12 cellular contexts compared by ENCODE assay signal in genomic region chr2:203626952-203627681, GRCh38.
DNase-seq lines count a peak whose midpoint lies in the region; ATAC-seq and TF ChIP-seq lines count a peak whose summit lies in the region.
"Had no signal": no experiment of that assay in that cellular context is flagged by ENCODE, and none has a peak within 500 bp of the region (broad histone marks: within the 10 kb centered on the region; RNA-seq: fewer than 3 reads in every experiment).

No MANE protein-coding gene starts in this region.

- peaks cover 57% of the 10 kb centered on the region for H3K4me1 ChIP-seq in adipocyte (ENCODE audit: control insufficient read depth, insufficient read depth, low read length)
- H3K4me1 ChIP-seq in gastroesophageal sphincter, result peaks cover 5 to 25% (median 12%) of the 10 kb centered on the region in 3 donors

- TF ChIP-seq CTCF in AG09309 (IDR thresholded peaks at IDR 0.05; ENCODE audit: control insufficient read depth, insufficient read depth, low read depth, low read length, missing control alignments) (no peak), gastroesophageal sphincter (IDR thresholded peaks at IDR 0.05) (no peak), osteocyte (IDR thresholded peaks at IDR 0.05) (no peak)

- no peak for TF ChIP-seq POLR2A in gastroesophageal sphincter (IDR thresholded peaks at IDR 0.05)

- H3K9me3 ChIP-seq in adipocyte (ENCODE audit: control insufficient read depth, low read length) (no peaks in the 10 kb centered on the region), gastroesophageal sphincter (no peaks in the 10 kb centered on the region)
- H3K9me3 ChIP-seq: BLaER1 had no signal

- no peak for TF ChIP-seq EP300 in gastroesophageal sphincter (IDR thresholded peaks at IDR 0.05)

- 13 to 15% methylated on average over 2 of the region's 2 CpGs for whole genome bisulfite sequencing in gastroesophageal sphincter (ENCODE audit: low coverage in 1 of 2), 2 donors

- H3K36me3 Mint-ChIP-seq in osteocyte (ENCODE audit: unreplicated experiment), result no peaks in the 10 kb centered on the region

- no peaks in the 10 kb centered on the region for H3K9me3 Mint-ChIP-seq in osteocyte (ENCODE audit: unreplicated experiment)

- DNase-seq in AG09309 (ENCODE audit: low read depth), result peak; percentile 81
- peak; percentile 90 for DNase-seq in adipocyte (ENCODE audit: low read depth)
- no peak for DNase-seq in osteocyte (ENCODE audit: extremely low spot score, unreplicated experiment)
- no peak for DNase-seq in activated CD4-positive, alpha-beta T cell treated with anti-CD3 and anti-CD28 coated beads for 4 hours
- no peak for DNase-seq in nucleus accumbens (lab: John Stamatoyannopoulos, UW)
- no peak for DNase-seq in Kasumi-1 (lab: John Stamatoyannopoulos, UW)

- H3K4me1 Mint-ChIP-seq in osteocyte (ENCODE audit: unreplicated experiment), result peaks cover 22% of the 10 kb centered on the region

- no peaks in the 10 kb centered on the region for H3K27me3 ChIP-seq in adipocyte (replicated peaks; ENCODE audit: control insufficient read depth, insufficient read depth, low read length)
- no peaks in the 10 kb centered on the region for H3K27me3 ChIP-seq in gastroesophageal sphincter
- H3K27me3 ChIP-seq: BLaER1, cardiac muscle cell had no signal

- no peak overlapping the region for H3K4me3 Mint-ChIP-seq in osteocyte (ENCODE audit: unreplicated experiment)

- H3K9ac ChIP-seq in adipocyte (ENCODE audit: low read length), result peak overlapping the region; percentile 27
- H3K9ac ChIP-seq: BLaER1 had no signal

- peak; percentile 85 for ATAC-seq in gastroesophageal sphincter
- no peak for ATAC-seq in GM19467 (IDR thresholded peaks at IDR 0.05; ENCODE audit: unreplicated experiment)
- ATAC-seq: K562 had no signal

- H3K4me3 ChIP-seq in AG09309 (ENCODE audit: control insufficient read depth, low read depth, low read length) (no peak overlapping the region), adipocyte (ENCODE audit: low read length) (peak overlapping the region; percentile 47), gastroesophageal sphincter (no peak overlapping the region)
- H3K4me3 ChIP-seq: BLaER1, cardiac muscle cell, K562 had no signal

- H3K27ac Mint-ChIP-seq in osteocyte (ENCODE audit: unreplicated experiment), result peak overlapping the region; percentile 58

- H3K36me3 ChIP-seq in adipocyte (ENCODE audit: control insufficient read depth, insufficient read depth, low read length, severe bottlenecking) (no peaks in the 10 kb centered on the region), gastroesophageal sphincter (no peaks in the 10 kb centered on the region)
- H3K36me3 ChIP-seq: BLaER1, cardiac muscle cell had no signal

- H3K27me3 Mint-ChIP-seq in osteocyte (ENCODE audit: unreplicated experiment), result no peaks in the 10 kb centered on the region

- peak overlapping the region; percentile 31 to 68 (median 50) for H3K27ac ChIP-seq in gastroesophageal sphincter
- H3K27ac ChIP-seq: BLaER1, cardiac muscle cell, VCaP had no signal

Comparison
In these comparisons a context has a peak if more than half of its experiments do, and no peak if none do; other contexts are left out.
1. DNase-seq: peak in AG09309 (single experiment) and adipocyte (single experiment); none in osteocyte (single experiment), activated CD4-positive, alpha-beta T cell treated with anti-CD3 and anti-CD28 coated beads for 4 hours (0 of 2), nucleus accumbens (0 of 56) and Kasumi-1 (0 of 2).